ENCODE assay signal across 8 cellular contexts in genomic region chr12:122064034-122064777, GRCh38. TPM values are rescaled to one million over a fixed set of nuclear protein-coding genes. Genes with fewer than 3 reads are reported as not detected.
A peak's percentile ranks its signal among the peaks of the same experiment; 100 is the strongest.
DNase-seq lines count a peak whose midpoint lies in the region; ATAC-seq and TF ChIP-seq lines count a peak whose summit lies in the region.

No MANE protein-coding gene starts in this region.

- CTCF ChIA-PET in activated CD8-positive, alpha-beta memory T cell treated with anti-CD3 and anti-CD28 coated beads, Interleukin-2, amount 10 ng/mL, durations not matched to agents 7 days and 5 days (lab: Charles Lee), result interaction anchor here (1.2 to 6.5 kb wide), 4 partner anchors 9 to 59 kb away, joined by 4 to 35 read pairs (median 9); no protein-coding TSS in a partner anchor

- TF ChIP-seq CTCF in fibroblast of pulmonary artery (IDR thresholded peaks at IDR 0.05; ENCODE audit: low read length, missing control alignments) (peak; percentile 63), upper lobe of right lung (IDR thresholded peaks at IDR 0.05) (peak; percentile 41)

- H3K27ac Mint-ChIP-seq in activated CD8-positive, alpha-beta memory T cell treated with anti-CD3 and anti-CD28 coated beads, Interleukin-2, amount 10 ng/mL, durations not matched to agents 7 days and 5 days, result no peak overlapping the region

- H3K27me3 ChIP-seq in upper lobe of right lung, result no peaks in the 10 kb centered on the region

- peak; percentile 96 for DNase-seq in DMS 273 (lab: John Stamatoyannopoulos, UW; ENCODE audit: unreplicated experiment)
- DNase-seq in NCI-H524 (lab: John Stamatoyannopoulos, UW), result peak; percentile 98 to 99
- DNase-seq in activated CD8-positive, alpha-beta memory T cell treated with anti-CD3 and anti-CD28 coated beads, Interleukin-2, amount 10 ng/mL, durations not matched to agents 7 days and 5 days, result peak; percentile 50
- peak; percentile 98 for DNase-seq in fibroblast of pulmonary artery (ENCODE audit: low read depth)
- peak; percentile 74 for DNase-seq in myocyte (ENCODE audit: low read depth)
- peak; percentile 81 for DNase-seq in upper lobe of right lung

- no peaks in the 10 kb centered on the region for H3K9me3 ChIP-seq in upper lobe of right lung

- intact Hi-C loops in upper lobe of right lung (cut with DNase I), result no loop called here

- no peaks in the 10 kb centered on the region for H3K36me3 Mint-ChIP-seq in activated CD8-positive, alpha-beta memory T cell treated with anti-CD3 and anti-CD28 coated beads, Interleukin-2, amount 10 ng/mL, durations not matched to agents 7 days and 5 days

- peaks cover 34% of the 10 kb centered on the region for H3K4me1 ChIP-seq in upper lobe of right lung

- H3K4me3 ChIP-seq in fibroblast of pulmonary artery (replicated peaks; ENCODE audit: low read depth, low read length), result peak overlapping the region; percentile 41
- peak overlapping the region; percentile 12 for H3K4me3 ChIP-seq in upper lobe of right lung

- H3K27me3 Mint-ChIP-seq in activated CD8-positive, alpha-beta memory T cell treated with anti-CD3 and anti-CD28 coated beads, Interleukin-2, amount 10 ng/mL, durations not matched to agents 7 days and 5 days, result no peaks in the 10 kb centered on the region

- H3K9me3 Mint-ChIP-seq in activated CD8-positive, alpha-beta memory T cell treated with anti-CD3 and anti-CD28 coated beads, Interleukin-2, amount 10 ng/mL, durations not matched to agents 7 days and 5 days (ENCODE audit: low read depth), result no peaks in the 10 kb centered on the region

- H3K27ac ChIP-seq in upper lobe of right lung, result peak overlapping the region; percentile 72

- H3K36me3 ChIP-seq in upper lobe of right lung, result peaks cover 4% of the 10 kb centered on the region

- peaks cover 13% of the 10 kb centered on the region for H3K4me1 Mint-ChIP-seq in activated CD8-positive, alpha-beta memory T cell treated with anti-CD3 and anti-CD28 coated beads, Interleukin-2, amount 10 ng/mL, durations not matched to agents 7 days and 5 days

- no peak overlapping the region for H3K4me3 Mint-ChIP-seq in activated CD8-positive, alpha-beta memory T cell treated with anti-CD3 and anti-CD28 coated beads, Interleukin-2, amount 10 ng/mL, durations not matched to agents 7 days and 5 days

- ATAC-seq in HG02678 (IDR thresholded peaks at IDR 0.05; ENCODE audit: unreplicated experiment) (peak; percentile 60), upper lobe of right lung (peak; percentile 86), HG02642 (IDR thresholded peaks at IDR 0.05; ENCODE audit: poor library complexity, unreplicated experiment) (no peak)
- ATAC-seq in activated CD8-positive, alpha-beta memory T cell treated with anti-CD3 and anti-CD28 coated beads, Interleukin-2, amount 10 ng/mL, durations not matched to agents 7 days and 5 days, result peak; percentile 70

RNA-seq across cellular contexts. Expression of gene MLXIP, which starts 14.3 kb away (rescaled TPM):
- total RNA-seq in activated CD8-positive, alpha-beta memory T cell treated with anti-CD3 and anti-CD28 coated beads, Interleukin-2, amount 10 ng/mL, durations not matched to agents 7 days and 5 days, result 10 to 100 TPM; 36.1 to 36.4 TPM
- total RNA-seq in myocyte (14.6 and 21.9 TPM in 2 replicates), upper lobe of right lung (57.4 TPM)
- polyA plus RNA-seq in myocyte (2012), result 28.7 TPM

RNA-seq across cellular contexts. Expression of gene BCL7A, which starts 42.5 kb away (rescaled TPM):
- 1 to 10 TPM; 2.8 to 2.9 TPM for total RNA-seq in activated CD8-positive, alpha-beta memory T cell treated with anti-CD3 and anti-CD28 coated beads, Interleukin-2, amount 10 ng/mL, durations not matched to agents 7 days and 5 days
- 14.0 and 17.2 TPM in 2 replicates for total RNA-seq in myocyte
- polyA plus RNA-seq in myocyte (2012), result 7.7 TPM
- 11.4 TPM for total RNA-seq in upper lobe of right lung
